ENCODE assay signal across 9 cellular contexts in the genomic region with DNA sequence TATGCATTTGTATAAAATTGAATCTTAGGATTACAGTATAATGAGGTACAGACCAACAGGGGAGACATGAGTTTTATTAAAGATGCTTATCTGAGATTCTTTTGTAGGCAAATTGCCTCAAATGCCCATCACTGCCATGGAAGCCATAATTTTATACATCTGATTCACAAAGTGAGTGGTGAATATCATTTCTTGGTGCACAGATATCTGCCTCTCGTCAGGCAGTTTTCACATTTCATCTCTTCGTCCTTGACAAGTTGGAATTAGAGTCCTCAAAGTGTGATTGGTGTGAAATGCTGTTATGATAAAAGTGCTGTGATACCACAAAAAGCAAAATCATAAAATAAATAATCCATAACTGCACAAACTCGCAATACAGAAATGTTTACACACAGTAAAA.
"Had no signal": no experiment of that assay in that cellular context is flagged by ENCODE, and none has a peak within 500 bp of the region (broad histone marks: within the 10 kb centered on the region; RNA-seq: fewer than 3 reads in every experiment).

No MANE protein-coding gene starts in this region.

- H3K4me2 ChIP-seq: GM23338 had no signal

- H3K27ac Mint-ChIP-seq: GM23338, H9, HFFc6 had no signal

- H3K27ac ChIP-seq: GM23248 had no signal

- H3K9me3 Mint-ChIP-seq: GM23338, H9 had no signal

- H3K9me3 ChIP-seq: HAP-1 had no signal

- ATAC-seq: GM23338, HCT116 had no signal

- H2AFZ ChIP-seq: GM23248, GM23338 had no signal

- H3K4me3 Mint-ChIP-seq: GM23338, H9, HFFc6 had no signal

- H3K36me3 ChIP-seq: HAP-1 had no signal

- DNase-seq: GM23248, GOT3, H7, H9, HCEC 1CT, HFFc6 had no signal

- H3K9ac ChIP-seq: GM23248 had no signal

- H3K4me3 ChIP-seq: GM23248, GM23338, HAP-1 had no signal
